26 cellular contexts compared by ENCODE assay signal in the genomic region with DNA sequence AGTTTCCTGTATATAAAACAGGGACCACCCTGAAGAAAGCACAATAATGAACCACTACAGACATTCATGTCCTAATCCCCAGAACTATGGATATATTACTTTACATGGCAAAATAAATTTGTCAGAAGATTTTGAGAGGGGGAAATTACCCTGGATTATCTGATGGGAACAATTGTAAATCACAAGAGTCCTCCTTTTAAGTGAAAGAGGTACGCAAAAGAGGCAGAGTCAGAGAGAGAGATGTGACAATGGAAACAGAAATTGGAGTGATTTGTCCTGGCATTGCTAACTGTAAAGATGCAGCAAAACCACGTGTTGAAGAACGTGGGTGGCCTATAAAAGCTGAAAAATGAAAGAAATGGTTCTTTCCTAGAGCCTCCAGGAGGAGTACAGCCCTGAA.
"Had no signal": no experiment of that assay in that cellular context is flagged by ENCODE, and none has a peak within 500 bp of the region (broad histone marks: within the 10 kb centered on the region; RNA-seq: fewer than 3 reads in every experiment).

No MANE protein-coding gene starts in this region.

- ATAC-seq: activated CD8-positive, alpha-beta memory T cell treated with anti-CD3 and anti-CD28 coated beads, Interleukin-2, amount 10 ng/mL, durations not matched to agents 7 days and 5 days; activated CD8-positive, alpha-beta T cell treated with anti-CD3 and anti-CD28 coated beads for 36 hours; activated naive CD8-positive, alpha-beta T cell treated with anti-CD3 and anti-CD28 coated beads, Interleukin-2, amount 50 U/mL, for 24 hours; body of pancreas; left ventricle myocardium superior; natural killer cell; right cardiac atrium had no signal

- H3K9me3 Mint-ChIP-seq: activated T-helper 1 cell treated with anti-CD3 and anti-CD28 coated beads, Interleukin-12 subunit alpha, Interleukin-12 subunit beta, Interleukin-2, Interleukin-4 antibody, amounts not matched to agents 30 ng/mL and 10 ng/mL and 1 ng/mL, durations not matched to agents 14 hours and 24 hours and 36 hours had no signal

- H3K79me2 ChIP-seq: parathyroid adenoma had no signal

- H3K36me3 Mint-ChIP-seq: activated CD8-positive, alpha-beta memory T cell treated with anti-CD3 and anti-CD28 coated beads, Interleukin-2, amount 10 ng/mL, durations not matched to agents 7 days and 5 days; type B pancreatic cell had no signal

- H3K4me1 Mint-ChIP-seq: activated CD4-positive, alpha-beta T cell treated with anti-CD3 and anti-CD28 coated beads, Interleukin-2, amount 10 ng/mL, durations not matched to agents 7 days and 5 days; activated CD8-positive, alpha-beta memory T cell treated with anti-CD3 and anti-CD28 coated beads, Interleukin-2, amount 10 ng/mL, durations not matched to agents 7 days and 5 days; activated naive CD8-positive, alpha-beta T cell treated with anti-CD3 and anti-CD28 coated beads, Interleukin-2, amount 50 U/mL, for 24 hours; natural killer cell had no signal

- H3K27me3 Mint-ChIP-seq: activated CD4-positive, alpha-beta T cell treated with anti-CD3 and anti-CD28 coated beads, Interleukin-2, amount 10 ng/mL, durations not matched to agents 7 days and 5 days; activated CD8-positive, alpha-beta memory T cell treated with anti-CD3 and anti-CD28 coated beads, Interleukin-2, amount 10 ng/mL, durations not matched to agents 7 days and 5 days; activated CD8-positive, alpha-beta T cell treated with anti-CD3 and anti-CD28 coated beads for 36 hours; activated naive CD8-positive, alpha-beta T cell treated with anti-CD3 and anti-CD28 coated beads, Interleukin-2, amount 50 U/mL, for 24 hours; dendritic cell treated with granulocyte-macrophage colony-stimulating factor and Interleukin-4, amounts not matched to agents 40 ng/mL and 50 ng/mL, for 4 days; type B pancreatic cell had no signal

- H3K27ac Mint-ChIP-seq: activated CD4-positive, alpha-beta T cell treated with anti-CD3 and anti-CD28 coated beads, Interleukin-2, amount 10 ng/mL, durations not matched to agents 7 days and 5 days; activated CD8-positive, alpha-beta memory T cell treated with anti-CD3 and anti-CD28 coated beads, Interleukin-2, amount 10 ng/mL, durations not matched to agents 7 days and 5 days; activated CD8-positive, alpha-beta T cell treated with anti-CD3 and anti-CD28 coated beads for 36 hours; activated naive CD8-positive, alpha-beta T cell treated with anti-CD3 and anti-CD28 coated beads, Interleukin-2, amount 50 U/mL, for 24 hours; activated T-helper 1 cell treated with anti-CD3 and anti-CD28 coated beads, Interleukin-12 subunit alpha, Interleukin-12 subunit beta, Interleukin-2, Interleukin-4 antibody, amounts not matched to agents 30 ng/mL and 10 ng/mL and 1 ng/mL, durations not matched to agents 14 hours and 24 hours and 36 hours; dendritic cell treated with granulocyte-macrophage colony-stimulating factor and Interleukin-4, amounts not matched to agents 40 ng/mL and 50 ng/mL, for 4 days; natural killer cell; type B pancreatic cell had no signal

- H3K27ac ChIP-seq: body of pancreas, parathyroid adenoma, thoracic aorta, vagina, WERI-Rb-1 had no signal

- H3K4me3 Mint-ChIP-seq: activated CD4-positive, alpha-beta T cell treated with anti-CD3 and anti-CD28 coated beads, Interleukin-2, amount 10 ng/mL, durations not matched to agents 7 days and 5 days; activated CD8-positive, alpha-beta memory T cell treated with anti-CD3 and anti-CD28 coated beads, Interleukin-2, amount 10 ng/mL, durations not matched to agents 7 days and 5 days; activated CD8-positive, alpha-beta T cell treated with anti-CD3 and anti-CD28 coated beads for 36 hours; activated naive CD8-positive, alpha-beta T cell treated with anti-CD3 and anti-CD28 coated beads, Interleukin-2, amount 50 U/mL, for 24 hours; activated T-helper 1 cell treated with anti-CD3 and anti-CD28 coated beads, Interleukin-12 subunit alpha, Interleukin-12 subunit beta, Interleukin-2, Interleukin-4 antibody, amounts not matched to agents 30 ng/mL and 10 ng/mL and 1 ng/mL, durations not matched to agents 14 hours and 24 hours and 36 hours; dendritic cell treated with granulocyte-macrophage colony-stimulating factor and Interleukin-4, amounts not matched to agents 40 ng/mL and 50 ng/mL, for 4 days; natural killer cell; type B pancreatic cell had no signal

- H3K4me3 ChIP-seq: body of pancreas, thoracic aorta, vagina had no signal

- H3K9ac ChIP-seq: parathyroid adenoma had no signal

- H3K27me3 ChIP-seq: body of pancreas, vagina had no signal

- DNase-seq: activated CD4-positive, alpha-beta T cell treated with anti-CD3 and anti-CD28 coated beads, Interleukin-2, amount 10 ng/mL, durations not matched to agents 7 days and 5 days; activated CD4-positive, CD25-positive, alpha-beta regulatory T cell treated with anti-CD3 and anti-CD28 coated beads, Interleukin-2, amount 50 U/mL, for 72 hours; activated CD8-positive, alpha-beta memory T cell treated with anti-CD3 and anti-CD28 coated beads, Interleukin-2, amount 10 ng/mL, durations not matched to agents 7 days and 5 days; activated CD8-positive, alpha-beta T cell treated with anti-CD3 and anti-CD28 coated beads for 36 hours; activated gamma-delta T cell; activated naive CD4-positive, alpha-beta T cell treated with anti-CD3 and anti-CD28 coated beads, Interleukin-2, amount 50 U/mL, for 16 hours; activated naive CD8-positive, alpha-beta T cell treated with anti-CD3 and anti-CD28 coated beads, Interleukin-2, amount 50 U/mL, for 24 hours; anterior cingulate cortex; body of pancreas; effector CD8-positive, alpha-beta T cell; glutamatergic neuron; hypothalamus; left ventricle myocardium superior; mammary epithelial cell; midbrain; natural killer cell; right cardiac atrium; stimulated activated CD4-positive, alpha-beta T cell treated with anti-CD3 and anti-CD28 coated beads, Interleukin-4, amount 100 ng/mL, for 24 hours; stimulated activated naive CD4-positive, alpha-beta T cell treated with Interleukin-2 at 50 U/mL for 16 hours; WERI-Rb-1 had no signal

- H3K36me3 ChIP-seq: thoracic aorta, vagina, WERI-Rb-1 had no signal

- H3K9me3 ChIP-seq: vagina had no signal

- H2AFZ ChIP-seq: parathyroid adenoma had no signal

- H3K4me1 ChIP-seq: body of pancreas, parathyroid adenoma, vagina had no signal
